In the genomic region with DNA sequence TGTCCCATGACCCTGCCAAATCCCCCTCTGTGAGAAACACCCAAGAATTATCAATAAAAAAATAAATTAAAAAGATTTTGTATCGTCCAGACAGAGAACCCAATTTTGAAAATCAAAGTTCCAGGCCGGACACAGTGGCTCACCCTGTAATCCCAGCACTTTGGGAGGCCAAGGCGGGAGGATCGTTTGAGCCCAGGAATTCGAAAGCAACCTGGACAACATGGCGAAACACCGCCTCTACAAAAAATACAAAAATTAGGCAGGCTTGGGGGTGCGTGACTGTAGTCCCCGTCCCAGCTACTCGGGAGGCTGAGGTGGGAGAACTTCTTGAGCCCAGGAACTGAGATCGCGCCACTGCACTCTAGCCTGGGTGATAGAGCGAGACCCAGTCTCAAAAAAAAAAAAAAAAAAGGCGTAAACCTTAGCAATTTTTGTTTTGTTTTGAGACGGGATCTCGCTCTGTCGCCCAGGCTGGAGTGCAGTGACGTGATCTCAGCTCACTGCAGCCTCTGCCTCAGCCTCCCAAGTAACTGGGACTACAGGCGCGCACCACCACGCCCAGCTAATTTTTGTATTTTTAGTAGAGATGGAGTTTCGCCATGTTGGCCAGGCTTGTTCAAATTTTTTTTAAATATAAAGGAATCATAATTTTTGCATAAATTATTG, we compare ENCODE assay signal across 8 cellular contexts. TPM values are rescaled to one million over a fixed set of nuclear protein-coding genes. Genes with fewer than 3 reads are reported as not detected.
DNase-seq lines count a peak whose midpoint lies in the region; ATAC-seq and TF ChIP-seq lines count a peak whose summit lies in the region.
"Not testable (repeated sequence)": the region's sequence is repeated elsewhere in the genome, so short reads cannot be mapped to it uniquely, and the experiment has no call there.

No MANE protein-coding gene starts in this region.

- peak overlapping the region; percentile 99 for H3K9ac ChIP-seq in DND-41 (ENCODE audit: low read depth, low read length)
- not testable (repeated sequence) for H3K9ac ChIP-seq in MM.1S (ENCODE audit: low read length)

- H3K79me2 ChIP-seq in DND-41 (ENCODE audit: insufficient read depth, low read length) (peaks cover 45% of the 10 kb centered on the region), MM.1S (ENCODE audit: low read length) (peaks cover 38% of the 10 kb centered on the region)

- ATAC-seq in DND-41 (ENCODE audit: insufficient read depth, low read depth); gastrocnemius medialis: not testable (repeated sequence)

- POLR2A ChIA-PET in MCF 10A (lab: Yijun Ruan, JAX), result interaction anchor here (0.9 to 3.0 kb wide), 6 partner anchors 9 to 179 kb away, joined by 5 to 9 read pairs (median 8); partner anchors contain the start of genes MPHOSPH8 and ZMYM5

- not testable (repeated sequence) for H2AFZ ChIP-seq in DND-41 (ENCODE audit: low read depth, low read length); MM.1S (ENCODE audit: low read length)

- peak overlapping the region; percentile 90 for H3K4me2 ChIP-seq in DND-41 (ENCODE audit: insufficient read depth, low read length)
- H3K4me2 ChIP-seq in MM.1S (ENCODE audit: low read depth, low read length), result peak overlapping the region; percentile 39; the same call in 1 of the 2 replicates

- CTCF ChIA-PET in MCF 10A (lab: Yijun Ruan, JAX), result interaction anchor here (0.6 to 1.1 kb wide), 3 partner anchors 13 to 180 kb away, joined by 3 to 4 read pairs (median 4); no protein-coding TSS in a partner anchor

- TF ChIP-seq CTCF in DND-41 (IDR thresholded peaks at IDR 0.05; ENCODE audit: borderline replicate concordance, extremely low read depth, low read length, poor library complexity, severe bottlenecking); MM.1S (IDR thresholded peaks at IDR 0.05; ENCODE audit: low read length); MCF 10A (IDR thresholded peaks at IDR 0.05; ENCODE audit: unreplicated experiment); foreskin fibroblast (IDR thresholded peaks at IDR 0.05; ENCODE audit: low read depth, low read length); gastrocnemius medialis (IDR thresholded peaks at IDR 0.05 in 4 of 5, conservative IDR thresholded peaks at IDR 0.05 in 1 of 5): not testable (repeated sequence)

- peaks cover 27% of the 10 kb centered on the region for H3K36me3 ChIP-seq in DND-41 (ENCODE audit: insufficient read depth, low read length)
- H3K36me3 ChIP-seq in MM.1S (replicated peaks; ENCODE audit: insufficient read depth, low read length); gastrocnemius medialis: not testable (repeated sequence)

- H3K27me3 ChIP-seq in DND-41 (ENCODE audit: insufficient read depth, low read length, poor library complexity); MM.1S (replicated peaks; ENCODE audit: insufficient read depth, low read length); gastrocnemius medialis: not testable (repeated sequence)

- peaks cover 23% of the 10 kb centered on the region; the same call in 1 of the 2 replicates for H4K20me1 ChIP-seq in DND-41 (ENCODE audit: insufficient read depth, low read length)
- H4K20me1 ChIP-seq in MM.1S (ENCODE audit: insufficient read depth, low read length), result not testable (repeated sequence)

- in situ Hi-C loops in gastrocnemius medialis (cut with MboI; ENCODE audit: low sequenced_read_pairs in 4 of 4), result not testable (repeated sequence)

- H3K4me3 Mint-ChIP-seq in activated CD4-positive, alpha-beta T cell treated with anti-CD3 and anti-CD28 coated beads, Interleukin-2, amount 10 ng/mL, durations not matched to agents 24 days and 14 days, result peak overlapping the region; percentile 96
- H3K4me3 Mint-ChIP-seq in MCF 10A (ENCODE audit: unreplicated experiment), result peak overlapping the region; percentile 89

- TF ChIP-seq POLR2A in gastrocnemius medialis (IDR thresholded peaks at IDR 0.05), result not testable (repeated sequence)

- not testable (repeated sequence) for H3K9me2 ChIP-seq in MM.1S (replicated peaks; ENCODE audit: insufficient read depth, low read length)

- not testable (repeated sequence) for H3K27ac ChIP-seq in DND-41 (ENCODE audit: low read length); MM.1S (ENCODE audit: low read length)
- H3K27ac ChIP-seq in gastrocnemius medialis, result peak overlapping the region in 2 of 4 donors; percentile 22 to 27

- intact Hi-C loops in activated CD4-positive, alpha-beta T cell treated with anti-CD3 and anti-CD28 coated beads, Interleukin-2, amount 10 ng/mL, durations not matched to agents 24 days and 14 days (cut with micrococcal nuclease), result loop anchor here (10.0 kb wide), 1 partner anchor 1124 kb away; the partner anchor contains the start of gene XPO4
- intact Hi-C loops in MCF 10A (cut with micrococcal nuclease); gastrocnemius medialis (cut with DNase I; ENCODE audit: low total_unique reads): not testable (repeated sequence)

- not testable (repeated sequence) for H3K27ac Mint-ChIP-seq in activated CD4-positive, alpha-beta T cell treated with anti-CD3 and anti-CD28 coated beads, Interleukin-2, amount 10 ng/mL, durations not matched to agents 24 days and 14 days; MCF 10A (ENCODE audit: low read depth, unreplicated experiment)

- not testable (repeated sequence) for H3K4me1 Mint-ChIP-seq in activated CD4-positive, alpha-beta T cell treated with anti-CD3 and anti-CD28 coated beads, Interleukin-2, amount 10 ng/mL, durations not matched to agents 24 days and 14 days
- H3K4me1 Mint-ChIP-seq in MCF 10A (ENCODE audit: insufficient read depth, unreplicated experiment), result peaks cover 16% of the 10 kb centered on the region

- H3K4me3 ChIP-seq in DND-41 (ENCODE audit: low read depth in 1 of 2, low read length in 2 of 2) (peak overlapping the region; percentile 95 to 96; a peak in 3 of 4 replicates), foreskin fibroblast (ENCODE audit: low read depth in 1 of 2, low read length in 2 of 2) (peak overlapping the region; percentile 74 to 80), gastrocnemius medialis (peak overlapping the region; percentile 81 to 99 (median 92))
- H3K4me3 ChIP-seq in MM.1S (ENCODE audit: low read length), result not testable (repeated sequence)

- BruUV-seq in MCF 10A (replicated peaks; lab: Mats Ljungman, UMichigan), result not testable (repeated sequence)

- H3K4me1 ChIP-seq in DND-41 (ENCODE audit: insufficient read depth, low read length) (peaks cover 25% of the 10 kb centered on the region), gastrocnemius medialis (peaks cover 3 to 12% of the 10 kb centered on the region in 2 donors)
- not testable (repeated sequence) for H3K4me1 ChIP-seq in MM.1S (ENCODE audit: low read length)

- peaks cover 15% of the 10 kb centered on the region for H3K36me3 Mint-ChIP-seq in activated CD4-positive, alpha-beta T cell treated with anti-CD3 and anti-CD28 coated beads, Interleukin-2, amount 10 ng/mL, durations not matched to agents 24 days and 14 days (ENCODE audit: low read depth)
- peaks cover 18% of the 10 kb centered on the region for H3K36me3 Mint-ChIP-seq in MCF 10A (ENCODE audit: insufficient read depth, unreplicated experiment)

- not testable (repeated sequence) for H3F3A ChIP-seq in MM.1S (ENCODE audit: insufficient read depth, low read length)

- H3K27me3 Mint-ChIP-seq in activated CD4-positive, alpha-beta T cell treated with anti-CD3 and anti-CD28 coated beads, Interleukin-2, amount 10 ng/mL, durations not matched to agents 24 days and 14 days; MCF 10A (ENCODE audit: insufficient read depth, unreplicated experiment): not testable (repeated sequence)

- DNase-seq in DND-41 (peak; percentile 8), mesenteric fat pad (ENCODE audit: low spot score) (peak; percentile 43), ureter (ENCODE audit: low spot score) (peak; percentile 39)
- not testable (repeated sequence) for DNase-seq in MM.1S; MCF 10A (ENCODE audit: unreplicated experiment); foreskin fibroblast; gastrocnemius medialis
- peak; percentile 59 for DNase-seq in activated CD4-positive, alpha-beta T cell treated with anti-CD3 and anti-CD28 coated beads, Interleukin-2, amount 10 ng/mL, durations not matched to agents 24 days and 14 days

- not testable (repeated sequence) for H3K9me3 Mint-ChIP-seq in activated CD4-positive, alpha-beta T cell treated with anti-CD3 and anti-CD28 coated beads, Interleukin-2, amount 10 ng/mL, durations not matched to agents 24 days and 14 days; MCF 10A (ENCODE audit: unreplicated experiment)

- H3K9me3 ChIP-seq in DND-41 (ENCODE audit: insufficient read depth, low read length, severe bottlenecking); MM.1S (replicated peaks; ENCODE audit: insufficient read depth, low read length); gastrocnemius medialis: not testable (repeated sequence)

RNA-seq across cellular contexts. Expression of gene PSPC1, which starts 1.9 kb away (rescaled TPM):
- 71.8 and 73.3 TPM in 2 replicates for total RNA-seq in activated CD4-positive, alpha-beta T cell treated with anti-CD3 and anti-CD28 coated beads, Interleukin-2, amount 10 ng/mL, durations not matched to agents 24 days and 14 days
- 43.6 and 43.9 TPM in 2 replicates for total RNA-seq in MCF 10A (2022)
- total RNA-seq in mesenteric fat pad, result 40.3 TPM
- 10 to 100 TPM; 41.6 to 53.8 (median 44.1) TPM for total RNA-seq in gastrocnemius medialis
- 89.8 TPM for total RNA-seq in ureter
